In genomic region chr1:86616871-86617270, GRCh38 we compare ENCODE assay signal across 8 cellular contexts.
DNase-seq lines count a peak whose midpoint lies in the region; ATAC-seq and TF ChIP-seq lines count a peak whose summit lies in the region.

No MANE protein-coding gene starts in this region.

- no peaks in the 10 kb centered on the region for H3K4me1 Mint-ChIP-seq in type B pancreatic cell (ENCODE audit: unreplicated experiment)

- intact Hi-C loops in mucosa of descending colon (cut with DNase I, micrococcal nuclease): no loop called here

- no peaks in the 10 kb centered on the region for H3K36me3 Mint-ChIP-seq in type B pancreatic cell

- DNase-seq in NCI-H69 (lab: John Stamatoyannopoulos, UW): peak; percentile 63
- peak in 1 of 3 donors; percentile 53 for DNase-seq in mucosa of descending colon
- DNase-seq in GM03348 (ENCODE audit: low spot score): no peak
- DNase-seq in stimulated activated CD8-positive, alpha-beta memory T cell treated with anti-CD3 and anti-CD28 coated beads, Interleukin-4, amount 100 ng/mL, for 48 hours: no peak
- no peak for DNase-seq in type B pancreatic cell (ENCODE audit: extremely low spot score, unreplicated experiment)
- DNase-seq in NCI-H524 treated with DMSO at 0.1 percent for 48 hours (lab: John Stamatoyannopoulos, UW): no peak

- H3K27me3 Mint-ChIP-seq in type B pancreatic cell: no peaks in the 10 kb centered on the region

- peaks cover 12% of the 10 kb centered on the region for H3K9me3 ChIP-seq in mucosa of descending colon

- H3K4me1 ChIP-seq in mucosa of descending colon (ENCODE audit: low read depth): peaks cover 6% of the 10 kb centered on the region

- no peaks in the 10 kb centered on the region for H3K36me3 ChIP-seq in mucosa of descending colon (ENCODE audit: low read depth)

- peaks cover 6% of the 10 kb centered on the region for H3K9me3 Mint-ChIP-seq in type B pancreatic cell

- ATAC-seq in GM18873 (IDR thresholded peaks at IDR 0.05; ENCODE audit: low FRiP score, unreplicated experiment): peak; percentile 99
- ATAC-seq in HG02763 (IDR thresholded peaks at IDR 0.05; ENCODE audit: unreplicated experiment): peak; percentile 100
- peak; percentile 94 for ATAC-seq in mucosa of descending colon

- no peak overlapping the region for H3K4me3 Mint-ChIP-seq in type B pancreatic cell

- no peak for TF ChIP-seq CTCF in mucosa of descending colon (IDR thresholded peaks at IDR 0.05)
- no peak for TF ChIP-seq CTCF in type B pancreatic cell (conservative IDR thresholded peaks at IDR 0.05)

- no peak overlapping the region for H3K4me3 ChIP-seq in mucosa of descending colon

- no peak overlapping the region for H3K27ac Mint-ChIP-seq in type B pancreatic cell
